In genomic region chr11:125938418-125938817, GRCh38 we compare ENCODE assay signal across 4 cellular contexts.
TF ChIP-seq lines count a peak whose summit lies in the region.

No MANE protein-coding gene starts in this region.

TF ChIP-seq in SK-N-SH, 30 proteins besides CTCF, POLR2A, EP300 and RAD21:
- TF ChIP-seq CHD2 (IDR thresholded peaks at IDR 0.05; ENCODE audit: low read length, partially characterized antibody) (no peak), MEF2A (IDR thresholded peaks at IDR 0.05; ENCODE audit: borderline replicate concordance, low read depth) (no peak), ZBTB33 (IDR thresholded peaks at IDR 0.05; ENCODE audit: borderline replicate concordance, low read depth) (no peak), RXRA (IDR thresholded peaks at IDR 0.05; ENCODE audit: borderline replicate concordance, low read depth) (no peak), GABPA (IDR thresholded peaks at IDR 0.05; ENCODE audit: low read depth) (peak; percentile 47), NRF1 (IDR thresholded peaks at IDR 0.05; ENCODE audit: low read depth, low read length) (no peak), TAF1 (IDR thresholded peaks at IDR 0.05; ENCODE audit: borderline replicate concordance, low read depth, low read length) (no peak)

TF ChIP-seq in SK-N-SH treated with all-trans-retinoic acid at 6 μM for 48 hours, 23 proteins besides CTCF, POLR2A, EP300 and RAD21:
- TF ChIP-seq CREB5 (CRISPR knock-in tag; IDR thresholded peaks at IDR 0.05; ENCODE audit: low read depth), result no peak
- no peak for TF ChIP-seq ZC3H10 (CRISPR knock-in tag; IDR thresholded peaks at IDR 0.05)
- no peak for TF ChIP-seq PPARA (CRISPR knock-in tag; IDR thresholded peaks at IDR 0.05; ENCODE audit: borderline replicate concordance)
- TF ChIP-seq RARB (CRISPR knock-in tag; IDR thresholded peaks at IDR 0.05), result no peak
- no peak for TF ChIP-seq ZNF70 (CRISPR knock-in tag; IDR thresholded peaks at IDR 0.05)
- TF ChIP-seq OSR1 (CRISPR knock-in tag; IDR thresholded peaks at IDR 0.05), result no peak
- no peak for TF ChIP-seq ZFP3 (CRISPR knock-in tag; IDR thresholded peaks at IDR 0.05)
- no peak for TF ChIP-seq TOX (CRISPR knock-in tag; IDR thresholded peaks at IDR 0.05; ENCODE audit: borderline replicate concordance)
- TF ChIP-seq TCF4 (CRISPR knock-in tag; IDR thresholded peaks at IDR 0.05; ENCODE audit: borderline replicate concordance), result no peak
- no peak for TF ChIP-seq PATZ1 (CRISPR knock-in tag; IDR thresholded peaks at IDR 0.05; ENCODE audit: borderline replicate concordance)
- TF ChIP-seq CSDC2 (CRISPR knock-in tag; IDR thresholded peaks at IDR 0.05), result no peak
- no peak for TF ChIP-seq SNAI2 (CRISPR knock-in tag; IDR thresholded peaks at IDR 0.05)
- TF ChIP-seq POU6F1 (CRISPR knock-in tag; IDR thresholded peaks at IDR 0.05; ENCODE audit: borderline replicate concordance, low read depth), result no peak
- no peak for TF ChIP-seq ZNF8 (CRISPR knock-in tag; IDR thresholded peaks at IDR 0.05)
TF ChIP-seq in SK-N-SH treated with all-trans-retinoic acid at 6 μM for 48 hours: peak in this region for 0.

TF ChIP-seq in GM23338, 12 proteins besides CTCF, POLR2A, EP300 and RAD21:
- TF ChIP-seq CREB1 (CRISPR knock-in tag; IDR thresholded peaks at IDR 0.05; ENCODE audit: low read depth), result no peak
- no peak for TF ChIP-seq POLR2AphosphoS5 (IDR thresholded peaks at IDR 0.05; ENCODE audit: low read depth)
- no peak for TF ChIP-seq JUNB (IDR thresholded peaks at IDR 0.05; ENCODE audit: unreplicated experiment)
- TF ChIP-seq ZNF462 (CRISPR knock-in tag; IDR thresholded peaks at IDR 0.05), result no peak

TF ChIP-seq in WTC11, 78 proteins besides CTCF, POLR2A, EP300 and RAD21:
- no peak for TF ChIP-seq NFE2L1 (CRISPR knock-in tag; IDR thresholded peaks at IDR 0.05)
- no peak for TF ChIP-seq ETV6 (CRISPR knock-in tag; IDR thresholded peaks at IDR 0.05)
- no peak for TF ChIP-seq ZNF263 (CRISPR knock-in tag; IDR thresholded peaks at IDR 0.05; ENCODE audit: low read depth)
- TF ChIP-seq CDX4 (CRISPR knock-in tag; IDR thresholded peaks at IDR 0.05; ENCODE audit: borderline replicate concordance), result no peak
- TF ChIP-seq ARID4B (CRISPR knock-in tag; IDR thresholded peaks at IDR 0.05; ENCODE audit: borderline replicate concordance), result no peak
- TF ChIP-seq JAZF1 (CRISPR knock-in tag; IDR thresholded peaks at IDR 0.05), result no peak
- no peak for TF ChIP-seq TCF7 (CRISPR knock-in tag; IDR thresholded peaks at IDR 0.05; ENCODE audit: low read depth)
